In genomic region chr18:47953471-47953931, GRCh38 we compare ENCODE assay signal across 8 cellular contexts. TPM values are rescaled to one million over a fixed set of nuclear protein-coding genes. Genes with fewer than 3 reads are reported as not detected.
DNase-seq lines count a peak whose midpoint lies in the region; ATAC-seq and TF ChIP-seq lines count a peak whose summit lies in the region.

No MANE protein-coding gene starts in this region.

- H3K4me3 ChIP-seq in DND-41 (ENCODE audit: low read depth in 1 of 2, low read length in 2 of 2) (0 out of 4 replicates have a peak overlapping the region, but pooled peaks of 1 of the 2 experiments have one; percentile 9), epithelial cell of esophagus (ENCODE audit: low read length) (no peak overlapping the region)

- peak overlapping the region; percentile 45 for H3K4me2 ChIP-seq in DND-41 (ENCODE audit: insufficient read depth, low read length)

- H3K36me3 ChIP-seq in DND-41 (ENCODE audit: insufficient read depth, low read length) = no peaks in the 10 kb centered on the region

- no peaks in the 10 kb centered on the region for H3K9me3 Mint-ChIP-seq in mesothelial cell of epicardium

- H3K27me3 Mint-ChIP-seq in T-helper 17 cell = peaks cover 4% of the 10 kb centered on the region
- H3K27me3 Mint-ChIP-seq in mesothelial cell of epicardium (ENCODE audit: low read depth) = peaks cover under 1% of the 10 kb centered on the region

- peak overlapping the region; percentile 62 for H2AFZ ChIP-seq in DND-41 (ENCODE audit: low read depth, low read length)

- no peaks in the 10 kb centered on the region for H3K9me3 ChIP-seq in DND-41 (ENCODE audit: insufficient read depth, low read length, severe bottlenecking)
- no peaks in the 10 kb centered on the region for H3K9me3 ChIP-seq in T-helper 17 cell (ENCODE audit: control insufficient read depth, low read length, poor library complexity, severe bottlenecking)

- H3K4me3 Mint-ChIP-seq in T-helper 17 cell (peak overlapping the region; percentile 19), mesothelial cell of epicardium (no peak overlapping the region)

- H3K27me3 ChIP-seq in DND-41 (ENCODE audit: insufficient read depth, low read length, poor library complexity) = no peaks in the 10 kb centered on the region

- DNase-seq in DND-41 (peak; percentile 82), T-helper 17 cell (no peak), epithelial cell of esophagus (ENCODE audit: low read depth) (peak; percentile 67), retina (peak; percentile 70), mesothelial cell of epicardium (ENCODE audit: low spot score in 2 of 2, unreplicated experiment in 2 of 2) (no peak), NCI-H187 treated with DMSO at 0.1 percent for 48 hours (lab: John Stamatoyannopoulos, UW) (no peak)

- peak overlapping the region; percentile 90 for H3K27ac ChIP-seq in DND-41 (ENCODE audit: low read length)

- H3K9ac ChIP-seq in DND-41 (ENCODE audit: low read depth, low read length) = peak overlapping the region; percentile 46

- no peaks in the 10 kb centered on the region for H3K36me3 Mint-ChIP-seq in T-helper 17 cell (ENCODE audit: low read depth)
- H3K36me3 Mint-ChIP-seq in mesothelial cell of epicardium = no peaks in the 10 kb centered on the region

- no peaks in the 10 kb centered on the region for H3K79me2 ChIP-seq in DND-41 (ENCODE audit: insufficient read depth, low read length)

- peak overlapping the region; percentile 57 for H3K27ac Mint-ChIP-seq in T-helper 17 cell
- no peak overlapping the region for H3K27ac Mint-ChIP-seq in mesothelial cell of epicardium

- no peaks in the 10 kb centered on the region for H4K20me1 ChIP-seq in DND-41 (ENCODE audit: insufficient read depth, low read length)

- H3K4me1 ChIP-seq in DND-41 (ENCODE audit: insufficient read depth, low read length) = peaks cover 35% of the 10 kb centered on the region

- H3K4me1 Mint-ChIP-seq in T-helper 17 cell (peaks cover 10% of the 10 kb centered on the region), mesothelial cell of epicardium (no peaks in the 10 kb centered on the region)

- TF ChIP-seq CTCF in DND-41 (IDR thresholded peaks at IDR 0.05; ENCODE audit: borderline replicate concordance, extremely low read depth, low read length, poor library complexity, severe bottlenecking) (no peak), epithelial cell of esophagus (IDR thresholded peaks at IDR 0.05; ENCODE audit: insufficient read depth, low read depth, low read length, missing control alignments) (no peak), mesothelial cell of epicardium (IDR thresholded peaks at IDR 0.05; ENCODE audit: unreplicated experiment) (no peak)

- peak; percentile 99 for ATAC-seq in DND-41 (ENCODE audit: insufficient read depth, low read depth)
- ATAC-seq in GM19438 (IDR thresholded peaks at IDR 0.05; ENCODE audit: low read depth, unreplicated experiment) = peak; percentile 99
- ATAC-seq in HG03571 (IDR thresholded peaks at IDR 0.05; ENCODE audit: unreplicated experiment) = peak; percentile 96
- ATAC-seq in T-helper 17 cell = peak; percentile 78

RNA-seq across cellular contexts. Expression of gene SMAD2, which starts 23.0 kb away (rescaled TPM):
- 100 to 1,000 TPM; 108 to 114 TPM for total RNA-seq in T-helper 17 cell
- 161 to 164 TPM (median 164 TPM) in 3 replicates for total RNA-seq in mesothelial cell of epicardium

Comparison
In these comparisons a context has a peak if more than half of its experiments do, and no peak if none do; other contexts are left out.
1. DNase-seq: peak in DND-41 (single experiment), epithelial cell of esophagus (single experiment) and retina (single experiment); none in T-helper 17 cell (0 of 3), mesothelial cell of epicardium (0 of 2) and NCI-H187 treated with DMSO at 0.1 percent for 48 hours (single experiment).
2. Peak in every context shown above with its lines, with median percentiles within 50 percentile points of each other: ATAC-seq.